In the genomic region with DNA sequence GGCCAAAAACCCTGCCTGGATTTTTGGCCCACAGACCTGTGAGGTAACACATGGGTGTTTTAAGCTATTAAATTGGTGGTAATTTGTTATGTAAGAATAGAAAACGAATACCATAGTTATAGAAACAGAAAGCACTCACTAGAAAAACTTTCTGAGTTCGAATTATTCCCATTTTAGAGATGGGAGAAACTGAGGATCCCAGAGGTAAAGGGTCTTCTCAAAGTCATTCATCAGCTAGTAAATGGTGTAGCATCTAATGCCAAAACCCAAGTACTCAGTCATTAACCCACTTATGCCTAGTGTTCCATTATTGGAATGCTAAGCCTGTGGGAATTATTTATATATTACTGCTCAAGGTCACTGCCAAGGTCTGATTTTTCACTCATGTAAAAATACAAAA, we compare ENCODE assay signal across 2 cellular contexts.
A peak's percentile ranks its signal among the peaks of the same experiment; 100 is the strongest.
TF ChIP-seq lines count a peak whose summit lies in the region.

No MANE protein-coding gene starts in this region.

TF ChIP-seq in HepG2, 621 proteins besides CTCF, POLR2A, EP300 and RAD21:
- TF ChIP-seq ZNF629 (CRISPR knock-in tag; conservative IDR thresholded peaks at IDR 0.05) = peak; percentile 58
- no peak for TF ChIP-seq PRDM10 (CRISPR knock-in tag; IDR thresholded peaks at IDR 0.05; ENCODE audit: low read depth)

TF ChIP-seq in SK-N-SH, 30 proteins besides CTCF, POLR2A, EP300 and RAD21:
- TF ChIP-seq IRF3 (IDR thresholded peaks at IDR 0.05; ENCODE audit: low read depth, low read length) (no peak), MXI1 (IDR thresholded peaks at IDR 0.05; ENCODE audit: low read depth, low read length) (no peak), RXRA (IDR thresholded peaks at IDR 0.05; ENCODE audit: borderline replicate concordance, low read depth) (no peak), SMC3 (IDR thresholded peaks at IDR 0.05; ENCODE audit: low read depth, low read length) (no peak), TEAD4 (IDR thresholded peaks at IDR 0.05; ENCODE audit: borderline replicate concordance, insufficient read depth) (no peak), GATA2 (CRISPR knock-in tag; IDR thresholded peaks at IDR 0.05) (no peak), SIN3A (IDR thresholded peaks at IDR 0.05; ENCODE audit: borderline replicate concordance, low read depth, low read length) (no peak), RFX5 (IDR thresholded peaks at IDR 0.05; ENCODE audit: low read length) (no peak), NRF1 (IDR thresholded peaks at IDR 0.05; ENCODE audit: low read depth, low read length) (no peak), MEF2A (IDR thresholded peaks at IDR 0.05; ENCODE audit: borderline replicate concordance, low read depth) (no peak), TAF1 (IDR thresholded peaks at IDR 0.05; ENCODE audit: borderline replicate concordance, low read depth, low read length) (no peak), FOXM1 (IDR thresholded peaks at IDR 0.05; ENCODE audit: low read depth) (no peak), GABPA (IDR thresholded peaks at IDR 0.05; ENCODE audit: low read depth) (no peak), NFIC (IDR thresholded peaks at IDR 0.05; ENCODE audit: borderline replicate concordance) (no peak), ELF1 (IDR thresholded peaks at IDR 0.05) (no peak), MAX (IDR thresholded peaks at IDR 0.05; ENCODE audit: low read depth) (no peak), JUND (IDR thresholded peaks at IDR 0.05) (no peak), REST (IDR thresholded peaks at IDR 0.05; ENCODE audit: low read depth, low read length) (no peak)
- TF ChIP-seq, protein P1, sequence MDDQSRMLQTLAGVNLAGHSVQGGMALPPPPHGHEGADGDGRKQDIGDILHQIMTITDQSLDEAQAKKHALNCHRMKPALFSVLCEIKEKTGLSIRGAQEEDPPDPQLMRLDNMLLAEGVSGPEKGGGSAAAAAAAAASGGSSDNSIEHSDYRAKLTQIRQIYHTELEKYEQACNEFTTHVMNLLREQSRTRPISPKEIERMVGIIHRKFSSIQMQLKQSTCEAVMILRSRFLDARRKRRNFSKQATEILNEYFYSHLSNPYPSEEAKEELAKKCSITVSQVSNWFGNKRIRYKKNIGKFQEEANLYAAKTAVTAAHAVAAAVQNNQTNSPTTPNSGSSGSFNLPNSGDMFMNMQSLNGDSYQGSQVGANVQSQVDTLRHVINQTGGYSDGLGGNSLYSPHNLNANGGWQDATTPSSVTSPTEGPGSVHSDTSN (IDR thresholded peaks at IDR 0.05) = no peak
- TF ChIP-seq, protein P2, sequence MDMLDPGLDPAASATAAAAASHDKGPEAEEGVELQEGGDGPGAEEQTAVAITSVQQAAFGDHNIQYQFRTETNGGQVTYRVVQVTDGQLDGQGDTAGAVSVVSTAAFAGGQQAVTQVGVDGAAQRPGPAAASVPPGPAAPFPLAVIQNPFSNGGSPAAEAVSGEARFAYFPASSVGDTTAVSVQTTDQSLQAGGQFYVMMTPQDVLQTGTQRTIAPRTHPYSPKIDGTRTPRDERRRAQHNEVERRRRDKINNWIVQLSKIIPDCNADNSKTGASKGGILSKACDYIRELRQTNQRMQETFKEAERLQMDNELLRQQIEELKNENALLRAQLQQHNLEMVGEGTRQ (IDR thresholded peaks at IDR 0.05; ENCODE audit: borderline replicate concordance, low read depth, low read length) = no peak
